7 cellular contexts compared by ENCODE assay signal in the genomic region with DNA sequence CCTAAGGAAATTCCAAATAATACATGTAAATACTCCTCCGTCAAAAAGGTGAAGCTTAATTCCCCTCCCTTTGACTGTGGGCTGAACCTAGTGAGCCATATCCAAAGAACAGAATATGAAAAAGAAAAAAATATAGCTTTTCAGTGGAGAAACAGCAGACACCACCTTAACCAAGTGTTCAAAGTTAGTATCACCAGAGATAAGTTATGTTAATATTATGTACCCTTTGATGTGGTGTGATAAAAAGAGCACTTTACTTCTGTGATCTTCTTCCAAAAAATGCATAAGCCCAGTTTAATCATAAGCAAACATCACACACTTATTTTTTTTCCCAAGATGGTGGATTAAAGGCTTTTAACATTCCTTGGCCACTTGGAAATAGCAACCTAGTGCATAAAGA.
"Had no signal": no experiment of that assay in that cellular context is flagged by ENCODE, and none has a peak within 500 bp of the region (broad histone marks: within the 10 kb centered on the region; RNA-seq: fewer than 3 reads in every experiment).

No MANE protein-coding gene starts in this region.

- DNase-seq: IMR-90, KBM-7 had no signal

- H3K36me3 Mint-ChIP-seq: IgD-negative memory B cell had no signal

- FAIRE-seq: HepG2, HTR-8/SVneo, K562 had no signal

- H3K4me1 Mint-ChIP-seq: IgD-negative memory B cell had no signal

- H3K27ac Mint-ChIP-seq: IgD-negative memory B cell had no signal

- H3K4me3 ChIP-seq: K562 had no signal

- H3K27ac ChIP-seq: HL-60 had no signal

- H3K4me3 Mint-ChIP-seq: IgD-negative memory B cell had no signal

- ATAC-seq: HepG2, K562 had no signal
